In the genomic region with DNA sequence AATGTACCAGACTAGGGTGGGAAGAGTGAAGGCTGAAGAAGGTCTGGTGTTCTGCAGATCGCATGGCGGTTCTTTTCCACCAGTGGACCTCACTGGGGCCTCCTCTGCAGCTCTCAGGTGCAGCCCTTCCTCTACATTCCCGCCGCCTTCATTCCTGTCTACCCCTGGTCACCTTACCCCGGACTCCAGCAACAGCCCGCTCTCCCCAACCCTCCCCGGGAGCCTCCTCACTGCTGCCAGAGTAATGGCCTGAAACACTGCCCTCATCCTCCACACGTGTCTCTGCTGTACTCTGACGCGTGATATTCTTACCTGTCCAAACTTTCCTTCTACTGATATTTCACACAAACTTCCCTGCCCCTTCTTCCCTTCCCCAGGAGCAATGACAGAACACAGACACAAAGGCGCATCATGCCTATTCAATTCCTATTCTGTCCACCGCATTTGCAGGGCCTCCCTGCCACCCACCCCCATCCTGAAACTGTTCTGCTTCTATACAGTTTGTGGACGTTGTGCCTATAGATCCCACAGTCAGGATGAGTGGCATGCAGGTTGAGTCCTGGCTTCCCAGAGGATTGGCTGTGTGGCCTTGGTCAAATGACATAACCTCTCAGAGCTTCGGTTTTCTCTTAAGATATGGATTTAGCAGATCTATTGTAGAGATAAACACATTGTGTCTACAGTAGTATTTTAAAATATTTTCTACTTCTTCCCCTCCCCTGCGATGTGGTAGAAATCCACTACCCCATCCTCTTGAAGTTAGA, we compare ENCODE assay signal across 8 cellular contexts. TPM values are rescaled to one million over a fixed set of nuclear protein-coding genes. Genes with fewer than 3 reads are reported as not detected.
DNase-seq lines count a peak whose midpoint lies in the region; ATAC-seq, FAIRE-seq and TF ChIP-seq lines count a peak whose summit lies in the region.

No MANE protein-coding gene starts in this region.

- FAIRE-seq in RCC 7860 (lab: Jason Lieb, UNC): no peak

- H3K36me3 Mint-ChIP-seq in CD8-positive, alpha-beta memory T cell: no peaks in the 10 kb centered on the region
- no peaks in the 10 kb centered on the region for H3K36me3 Mint-ChIP-seq in glutamatergic neuron (ENCODE audit: unreplicated experiment)

- TF ChIP-seq CTCF in glutamatergic neuron (IDR thresholded peaks at IDR 0.05; ENCODE audit: partially characterized antibody, unreplicated experiment) (no peak), parathyroid adenoma (IDR thresholded peaks at IDR 0.05) (no peak)

- intact Hi-C loops in sciatic nerve (cut with DNase I): no loop called here

- H3K4me2 ChIP-seq in parathyroid adenoma (ENCODE audit: low read length): peak overlapping the region; percentile 71

- H3K9me3 Mint-ChIP-seq in CD8-positive, alpha-beta memory T cell: peaks cover 0 to 2% (median 0%) of the 10 kb centered on the region in 5 donors
- peaks cover 2% of the 10 kb centered on the region for H3K9me3 Mint-ChIP-seq in glutamatergic neuron (ENCODE audit: unreplicated experiment)

- POLR2A ChIA-PET in CD8-positive, alpha-beta memory T cell (lab: Charles Lee): no interaction called here

- peak overlapping the region; percentile 88 for H2AFZ ChIP-seq in parathyroid adenoma

- DNase-seq in CD8-positive, alpha-beta memory T cell: no peak
- DNase-seq in RKO (ENCODE audit: low spot score): peak; percentile 34
- DNase-seq in glutamatergic neuron: no peak
- DNase-seq in RCC 7860 (ENCODE audit: low spot score): no peak
- no peak for DNase-seq in sciatic nerve (ENCODE audit: low spot score)

- no peaks in the 10 kb centered on the region for H3K36me3 ChIP-seq in CD8-positive, alpha-beta memory T cell (ENCODE audit: insufficient read depth, low read length)
- no peaks in the 10 kb centered on the region for H3K36me3 ChIP-seq in parathyroid adenoma (ENCODE audit: control insufficient read depth, insufficient read depth, low read length)

- no peak overlapping the region for H3K4me3 ChIP-seq in CD8-positive, alpha-beta memory T cell (ENCODE audit: low read length)
- peak overlapping the region; percentile 80 for H3K4me3 ChIP-seq in parathyroid adenoma (ENCODE audit: low read depth, low read length)

- CTCF ChIA-PET in CD8-positive, alpha-beta memory T cell (lab: Charles Lee): interaction anchor here (1.4 kb wide), 1 partner anchor 8 kb away, joined by 3 read pairs; no protein-coding TSS in a partner anchor

- ATAC-seq in GM18873 (IDR thresholded peaks at IDR 0.05; ENCODE audit: low FRiP score, unreplicated experiment): no peak
- ATAC-seq in activated CD4-positive, CD25-positive, alpha-beta regulatory T cell treated with anti-CD3 and anti-CD28 coated beads, Interleukin-2, amount 50 U/mL, for 24 hours: no peak
- ATAC-seq in sciatic nerve: no peak

- H3K4me1 Mint-ChIP-seq in CD8-positive, alpha-beta memory T cell: peaks cover 12 to 31% (median 19%) of the 10 kb centered on the region in 3 donors
- H3K4me1 Mint-ChIP-seq in glutamatergic neuron (ENCODE audit: low read depth, unreplicated experiment): peaks cover 15% of the 10 kb centered on the region

- no peak overlapping the region for H3K27ac ChIP-seq in CD8-positive, alpha-beta memory T cell (ENCODE audit: low read depth, low read length)
- H3K27ac ChIP-seq in parathyroid adenoma: peak overlapping the region; percentile 99

- peaks cover 5% of the 10 kb centered on the region for H3K4me1 ChIP-seq in CD8-positive, alpha-beta memory T cell (ENCODE audit: insufficient read depth, low read length)
- H3K4me1 ChIP-seq in parathyroid adenoma: peaks cover 27% of the 10 kb centered on the region

- peaks cover 40% of the 10 kb centered on the region for H3K79me2 ChIP-seq in parathyroid adenoma

- H3K4me3 Mint-ChIP-seq in CD8-positive, alpha-beta memory T cell: peak overlapping the region; percentile 2 to 84 (median 59)
- peak overlapping the region; percentile 87 for H3K4me3 Mint-ChIP-seq in glutamatergic neuron (ENCODE audit: unreplicated experiment)

- H3K27ac Mint-ChIP-seq in CD8-positive, alpha-beta memory T cell: peak overlapping the region in 1 of 8 donors; percentile 5
- peak overlapping the region; percentile 74 for H3K27ac Mint-ChIP-seq in glutamatergic neuron (ENCODE audit: unreplicated experiment)

- peaks cover 38 to 76% of the 10 kb centered on the region in 2 donors for H3K27me3 Mint-ChIP-seq in CD8-positive, alpha-beta memory T cell
- H3K27me3 Mint-ChIP-seq in glutamatergic neuron (ENCODE audit: unreplicated experiment): peaks cover 4% of the 10 kb centered on the region

- H3K27me3 ChIP-seq in CD8-positive, alpha-beta memory T cell (ENCODE audit: insufficient read depth, low read length, poor library complexity, severe bottlenecking): peaks cover 33% of the 10 kb centered on the region
- H3K27me3 ChIP-seq in parathyroid adenoma (ENCODE audit: control insufficient read depth, insufficient read depth, low read length): no peaks in the 10 kb centered on the region

- no peaks in the 10 kb centered on the region for H3K9me3 ChIP-seq in CD8-positive, alpha-beta memory T cell (ENCODE audit: low read length)
- no peaks in the 10 kb centered on the region for H3K9me3 ChIP-seq in parathyroid adenoma (ENCODE audit: control insufficient read depth, low read length)

- peak overlapping the region; percentile 100 for H3K9ac ChIP-seq in parathyroid adenoma

RNA-seq across cellular contexts. Expression of a gene that starts 1.7 kb away (rescaled TPM):
- not detected for total RNA-seq in CD8-positive, alpha-beta memory T cell
- polyA plus RNA-seq in CD8-positive, alpha-beta memory T cell: 0.16 TPM
- 18.8 TPM for total RNA-seq in glutamatergic neuron (ENCODE audit: unreplicated experiment)
- 38.6 TPM for total RNA-seq in sciatic nerve

Comparison
In these comparisons a context has a peak if more than half of its experiments do, and no peak if none do; other contexts are left out.
1. RNA of a gene that starts 1.7 kb away (total RNA-seq): 38.6 TPM in sciatic nerve (single experiment) and 18.8 TPM in glutamatergic neuron (single experiment); not detected in CD8-positive, alpha-beta memory T cell; every median in the first group is over 10 times any median in the second.